18 cellular contexts compared by ENCODE assay signal in genomic region chr6:99605074-99605726, GRCh38. TPM values are rescaled to one million over a fixed set of nuclear protein-coding genes. Genes with fewer than 3 reads are reported as not detected.
DNase-seq lines count a peak whose midpoint lies in the region; ATAC-seq and TF ChIP-seq lines count a peak whose summit lies in the region.
"Had no signal": no experiment of that assay in that cellular context is flagged by ENCODE, and none has a peak within 500 bp of the region (broad histone marks: within the 10 kb centered on the region; RNA-seq: fewer than 3 reads in every experiment).

No MANE protein-coding gene starts in this region.

- peaks cover 16 to 51% (median 39%) of the 10 kb centered on the region in 6 donors for H3K4me1 ChIP-seq in spleen
- H3K4me1 ChIP-seq in foreskin keratinocyte: no peaks in the 10 kb centered on the region

- H3K27me3 Mint-ChIP-seq in T-helper 1 cell treated with Interleukin-12 subunit alpha and Interleukin-12 subunit beta and Interleukin-4 antibody, amounts not matched to agents 30 μg/mL and 1 μg/mL, for 36 hours (ENCODE audit: low read depth): peaks cover 92% of the 10 kb centered on the region
- H3K27me3 Mint-ChIP-seq in IgD-negative memory B cell: peaks cover 76% of the 10 kb centered on the region

- no peak for ATAC-seq in foreskin keratinocyte

- DNase-seq in T-helper 1 cell (no peak), epithelial cell of proximal tubule (ENCODE audit: low read depth) (no peak), spleen (peak; percentile 68), activated gamma-delta T cell treated with Interleukin-2 at 50 U/mL for 16 hours (no peak), EL (no peak), foreskin keratinocyte (no peak)
- DNase-seq: activated CD4-positive, alpha-beta T cell treated with anti-CD3 and anti-CD28 coated beads for 1 hour; activated T-cell treated with anti-CD3 and anti-CD28 coated beads for 4 hours; cerebellar nuclear complex; foreskin fibroblast; NCI-H1092 treated with DMSO at 0.1 percent for 48 hours; tibial artery had no signal

- TF ChIP-seq POLR2A in spleen (IDR thresholded peaks at IDR 0.05): no peak

- no peaks in the 10 kb centered on the region for H3K9me3 ChIP-seq in spleen
- H3K9me3 ChIP-seq: tibial artery had no signal

- H3K4me1 Mint-ChIP-seq in T-helper 1 cell treated with Interleukin-12 subunit alpha and Interleukin-12 subunit beta and Interleukin-4 antibody, amounts not matched to agents 30 μg/mL and 1 μg/mL, for 36 hours (ENCODE audit: low read depth): peaks cover 29% of the 10 kb centered on the region
- H3K4me1 Mint-ChIP-seq in IgD-negative memory B cell: peaks cover 1 to 35% (median 14%) of the 10 kb centered on the region in 3 donors

- peaks cover 20% of the 10 kb centered on the region for H3K9me3 Mint-ChIP-seq in T-helper 1 cell treated with Interleukin-12 subunit alpha and Interleukin-12 subunit beta and Interleukin-4 antibody, amounts not matched to agents 30 μg/mL and 1 μg/mL, for 36 hours
- H3K9me3 Mint-ChIP-seq in IgD-negative memory B cell: peaks cover 0 to 7% (median 4%) of the 10 kb centered on the region in 3 donors
- H3K9me3 Mint-ChIP-seq: nephron progenitor cell had no signal

- no peak overlapping the region for H3K4me3 Mint-ChIP-seq in T-helper 1 cell treated with Interleukin-12 subunit alpha and Interleukin-12 subunit beta and Interleukin-4 antibody, amounts not matched to agents 30 μg/mL and 1 μg/mL, for 36 hours
- H3K4me3 Mint-ChIP-seq in IgD-negative memory B cell: peak overlapping the region in 2 of 4 donors; percentile 79 to 87

- H3K36me3 Mint-ChIP-seq in T-helper 1 cell treated with Interleukin-12 subunit alpha and Interleukin-12 subunit beta and Interleukin-4 antibody, amounts not matched to agents 30 μg/mL and 1 μg/mL, for 36 hours (ENCODE audit: low read depth): peaks cover 8% of the 10 kb centered on the region
- peaks cover 2% of the 10 kb centered on the region for H3K36me3 Mint-ChIP-seq in IgD-negative memory B cell

- H3K27ac Mint-ChIP-seq in T-helper 1 cell treated with Interleukin-12 subunit alpha and Interleukin-12 subunit beta and Interleukin-4 antibody, amounts not matched to agents 30 μg/mL and 1 μg/mL, for 36 hours: peak overlapping the region; percentile 63
- peak overlapping the region; percentile 73 to 93 (median 88) for H3K27ac Mint-ChIP-seq in IgD-negative memory B cell
- H3K27ac Mint-ChIP-seq: nephron progenitor cell had no signal

- H3K4me3 ChIP-seq in epithelial cell of proximal tubule (ENCODE audit: low read depth, low read length) (no peak overlapping the region), spleen (no peak overlapping the region)
- H3K4me3 ChIP-seq: lung, tibial artery had no signal

- intact Hi-C loops in spleen (cut with DNase I; ENCODE audit: low total_unique reads): no loop called here

- H3K27me3 ChIP-seq in spleen (replicated peaks in 1 of 7) (peaks cover 35 to 100% (median 98%) of the 10 kb centered on the region in 7 donors), foreskin keratinocyte (peaks cover 100% of the 10 kb centered on the region)

- no peak overlapping the region for H3K27ac ChIP-seq in spleen
- no peak overlapping the region for H3K27ac ChIP-seq in foreskin keratinocyte
- H3K27ac ChIP-seq: tibial artery had no signal

- WGBS in spleen, 5 donors: 10 to 17% (median 17%) methylated on average over 13 to 20 of the region's 20 CpGs

- peak; percentile 27 for TF ChIP-seq CTCF in epithelial cell of proximal tubule (conservative IDR thresholded peaks at IDR 0.05; ENCODE audit: low read depth, low read length)
- no peak for TF ChIP-seq CTCF in spleen (IDR thresholded peaks at IDR 0.05 in 8 of 11, conservative IDR thresholded peaks at IDR 0.05 in 3 of 11)
- TF ChIP-seq CTCF in foreskin keratinocyte (conservative IDR thresholded peaks at IDR 0.05): no peak

- H3K36me3 ChIP-seq in spleen: no peaks in the 10 kb centered on the region
- H3K36me3 ChIP-seq: tibial artery had no signal

RNA-seq across cellular contexts. Expression of gene PRDM13, which starts 1.4 kb away (rescaled TPM):
- polyA plus RNA-seq in IgD-negative memory B cell (not detected), spleen (under 1 TPM in 1 of 3 donors, not detected in 2; 0.02 TPM), foreskin keratinocyte (not detected in 2 replicates)
- total RNA-seq in epithelial cell of proximal tubule (not detected in 2 replicates), spleen (not detected), foreskin keratinocyte (not detected in 2 replicates)
- total RNA-seq: lung; renal cortical epithelial cell; T-helper 2 cell treated with Interferon-gamma antibody and Interleukin-4, amounts not matched to agents 100 ng/mL and 5 ng/mL, for 36 hours had no signal
- polyA plus RNA-seq: lung had no signal

RNA-seq across cellular contexts. Expression of gene CCNC, which starts 36.7 kb away (rescaled TPM):
- polyA plus RNA-seq in IgD-negative memory B cell (35.6 TPM), spleen (10 to 100 TPM; 28.8 to 32.7 (median 30.0) TPM), foreskin keratinocyte (45.0 and 53.5 TPM in 2 replicates)
- total RNA-seq in epithelial cell of proximal tubule (84.9 and 130 TPM in 2 replicates), spleen (10 to 100 TPM; 40.0 to 66.0 (median 44.5) TPM), foreskin keratinocyte (80.3 and 84.4 TPM in 2 replicates)
